16 cellular contexts compared by ENCODE assay signal in the genomic region with DNA sequence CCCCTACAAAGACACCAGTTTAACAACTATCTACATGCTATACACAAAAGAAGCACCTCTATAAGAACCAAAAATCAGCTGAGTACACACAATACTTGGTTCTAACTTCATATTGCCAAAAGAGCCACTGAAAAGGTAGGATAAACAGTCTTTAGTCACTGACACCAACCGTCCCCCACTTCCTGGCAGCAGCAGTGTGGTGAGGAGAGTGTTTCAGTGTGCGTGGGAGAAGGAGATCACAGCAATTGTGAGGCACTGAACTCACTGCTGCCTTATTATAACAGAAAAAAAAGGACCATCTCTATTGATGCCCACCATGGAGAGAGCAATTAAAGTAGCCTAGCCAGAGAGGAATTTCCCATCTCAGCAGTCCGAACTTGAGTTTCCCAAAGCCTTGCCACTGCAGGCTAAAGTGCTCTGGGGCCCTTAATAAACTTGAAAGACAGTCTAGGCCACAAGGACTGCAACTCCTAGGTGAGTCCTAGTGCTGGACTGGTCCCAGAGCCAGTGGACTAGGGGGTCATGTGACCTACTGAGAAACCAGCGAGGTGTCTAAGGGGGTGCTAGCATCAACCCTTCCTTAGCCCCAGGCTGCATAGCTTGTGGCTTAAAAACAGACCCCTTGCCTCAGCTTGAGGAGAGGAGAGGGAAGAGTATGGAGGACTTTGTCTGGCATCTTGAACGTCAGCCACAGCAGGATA. TPM values are rescaled to one million over a fixed set of nuclear protein-coding genes. Genes with fewer than 3 reads are reported as not detected.
DNase-seq lines count a peak whose midpoint lies in the region; ATAC-seq lines count a peak whose summit lies in the region.
"Had no signal": no experiment of that assay in that cellular context is flagged by ENCODE, and none has a peak within 500 bp of the region (broad histone marks: within the 10 kb centered on the region; RNA-seq: fewer than 3 reads in every experiment).

No MANE protein-coding gene starts in this region.

- ATAC-seq in HG03196 (IDR thresholded peaks at IDR 0.05; ENCODE audit: unreplicated experiment), result no peak

- no peak overlapping the region for H3K4me3 Mint-ChIP-seq in activated CD4-positive, alpha-beta memory T cell treated with anti-CD3 and anti-CD28 coated beads, Interleukin-2, amount 10 ng/mL, durations not matched to agents 7 days and 5 days
- peak overlapping the region; percentile 44 to 78 (median 57) for H3K4me3 Mint-ChIP-seq in immature natural killer cell

- peak; percentile 5 to 16 for DNase-seq in activated CD4-positive, alpha-beta T cell treated with anti-CD3 and anti-CD28 coated beads for 24 hours (ENCODE audit: low read depth in 2 of 2)
- no peak for DNase-seq in activated CD4-positive, alpha-beta T cell treated with anti-CD3 and anti-CD28 coated beads for 1 hour
- peak; percentile 23 for DNase-seq in activated CD4-positive, alpha-beta memory T cell treated with anti-CD3 and anti-CD28 coated beads, Interleukin-2, amount 10 ng/mL, durations not matched to agents 7 days and 5 days
- DNase-seq in immature natural killer cell, result peak; percentile 22 to 53 (median 49)
- peak; percentile 57 for DNase-seq in stimulated activated CD8-positive, alpha-beta memory T cell treated with anti-CD3 and anti-CD28 coated beads, Interleukin-4, amount 100 ng/mL, for 48 hours
- no peak for DNase-seq in caudate nucleus (lab: John Stamatoyannopoulos, UW)
- no peak for DNase-seq in OCI-M1 (lab: John Stamatoyannopoulos, UW)
- DNase-seq: adrenal gland, dermis blood vessel endothelial cell, HCEC 1CT, islet precursor cell, NCI-H2227 treated with DMSO at 0.1 percent for 48 hours, sigmoid colon, T-helper 9 cell had no signal

- CTCF ChIA-PET in activated CD4-positive, alpha-beta memory T cell treated with anti-CD3 and anti-CD28 coated beads, Interleukin-2, amount 10 ng/mL, durations not matched to agents 7 days and 5 days (lab: Charles Lee), result no interaction called here

- H3K27ac ChIP-seq in caudate nucleus (ENCODE audit: low read depth, low read length), result no peak overlapping the region
- H3K27ac ChIP-seq: adrenal gland, sigmoid colon had no signal

- no peaks in the 10 kb centered on the region for H3K27me3 Mint-ChIP-seq in activated CD4-positive, alpha-beta memory T cell treated with anti-CD3 and anti-CD28 coated beads, Interleukin-2, amount 10 ng/mL, durations not matched to agents 7 days and 5 days
- peaks cover 0 to 2% (median 0%) of the 10 kb centered on the region in 3 donors for H3K27me3 Mint-ChIP-seq in immature natural killer cell (ENCODE audit: low read depth in 3 of 3)

- POLR2A ChIA-PET in activated CD4-positive, alpha-beta memory T cell treated with anti-CD3 and anti-CD28 coated beads, Interleukin-2, amount 10 ng/mL, durations not matched to agents 7 days and 5 days (lab: Charles Lee), result no interaction called here

- H3K27ac Mint-ChIP-seq in activated CD4-positive, alpha-beta memory T cell treated with anti-CD3 and anti-CD28 coated beads, Interleukin-2, amount 10 ng/mL, durations not matched to agents 7 days and 5 days, result no peak overlapping the region
- H3K27ac Mint-ChIP-seq in immature natural killer cell, result peak overlapping the region; percentile 50 to 93 (median 82)

- H3K9me3 Mint-ChIP-seq in activated CD4-positive, alpha-beta memory T cell treated with anti-CD3 and anti-CD28 coated beads, Interleukin-2, amount 10 ng/mL, durations not matched to agents 7 days and 5 days, result peaks cover 7% of the 10 kb centered on the region
- peaks cover 0 to 2% (median 0%) of the 10 kb centered on the region in 6 donors for H3K9me3 Mint-ChIP-seq in immature natural killer cell

- H3K36me3 Mint-ChIP-seq in activated CD4-positive, alpha-beta memory T cell treated with anti-CD3 and anti-CD28 coated beads, Interleukin-2, amount 10 ng/mL, durations not matched to agents 7 days and 5 days (ENCODE audit: low read depth), result no peaks in the 10 kb centered on the region
- H3K36me3 Mint-ChIP-seq in immature natural killer cell, result no peaks in the 10 kb centered on the region

- peaks cover 7% of the 10 kb centered on the region for H3K4me1 Mint-ChIP-seq in activated CD4-positive, alpha-beta memory T cell treated with anti-CD3 and anti-CD28 coated beads, Interleukin-2, amount 10 ng/mL, durations not matched to agents 7 days and 5 days
- peaks cover 36 to 44% of the 10 kb centered on the region in 2 donors for H3K4me1 Mint-ChIP-seq in immature natural killer cell

RNA-seq across cellular contexts. Expression of gene LMNTD1, which starts 37.1 kb away (rescaled TPM):
- not detected for total RNA-seq in activated CD4-positive, alpha-beta memory T cell treated with anti-CD3 and anti-CD28 coated beads, Interleukin-2, amount 10 ng/mL, durations not matched to agents 7 days and 5 days
- polyA plus RNA-seq in immature natural killer cell, result not detected
- total RNA-seq: dermis blood vessel endothelial cell, myocyte had no signal
- polyA plus RNA-seq: sigmoid colon had no signal

Comparison
In these comparisons a context has a peak if more than half of its experiments do, and no peak if none do; other contexts are left out.
1. DNase-seq: peak in activated CD4-positive, alpha-beta T cell treated with anti-CD3 and anti-CD28 coated beads for 24 hours (2 of 2), activated CD4-positive, alpha-beta memory T cell treated with anti-CD3 and anti-CD28 coated beads, Interleukin-2, amount 10 ng/mL, durations not matched to agents 7 days and 5 days (single experiment), immature natural killer cell (3 of 3) and stimulated activated CD8-positive, alpha-beta memory T cell treated with anti-CD3 and anti-CD28 coated beads, Interleukin-4, amount 100 ng/mL, for 48 hours (single experiment); none in activated CD4-positive, alpha-beta T cell treated with anti-CD3 and anti-CD28 coated beads for 1 hour (single experiment), caudate nucleus (0 of 61) and OCI-M1 (single experiment).